8 cellular contexts compared by ENCODE assay signal in the genomic region with DNA sequence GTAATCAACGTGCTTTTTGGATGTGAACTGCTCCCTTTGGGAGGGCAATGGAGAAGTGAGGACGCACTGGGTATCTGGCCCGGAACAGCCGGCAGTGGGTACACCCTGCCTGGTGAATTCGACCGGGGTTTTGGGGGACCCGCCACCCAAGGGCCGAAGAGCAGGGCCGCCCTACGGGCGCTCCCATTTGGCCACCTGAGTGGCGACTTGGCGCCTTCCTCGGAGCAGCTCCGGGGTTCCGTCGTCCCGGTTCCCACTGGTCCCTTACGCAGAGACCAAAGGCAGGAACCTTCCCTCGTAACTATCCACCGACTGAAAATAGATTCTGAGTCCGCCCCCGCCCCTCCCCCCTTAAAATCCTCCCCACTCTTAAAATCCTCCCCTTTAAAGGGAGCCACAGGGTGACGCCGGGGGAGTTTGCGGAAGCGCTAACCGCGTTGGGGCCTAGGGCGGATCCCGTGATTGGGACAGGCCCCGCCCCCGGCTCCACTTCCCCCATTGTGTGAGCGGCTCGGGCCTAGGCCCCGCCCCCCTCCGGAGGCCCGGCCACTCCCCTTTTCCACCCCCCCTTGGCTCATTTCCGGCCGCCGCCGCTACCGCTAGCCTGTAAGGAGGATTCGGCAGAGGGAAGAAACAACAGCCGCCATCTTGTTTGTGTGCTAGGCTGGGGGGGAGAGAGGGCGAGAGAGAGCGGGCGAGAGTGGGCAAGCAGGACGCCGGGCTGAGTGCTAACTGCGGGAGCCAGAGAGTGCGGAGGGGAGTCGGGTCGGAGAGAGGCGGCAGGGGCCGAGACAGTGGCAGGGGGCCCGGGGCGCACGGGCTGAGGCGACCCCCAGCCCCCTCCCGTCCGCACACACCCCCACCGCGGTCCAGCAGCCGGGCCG. TPM values are rescaled to one million over a fixed set of nuclear protein-coding genes. Genes with fewer than 3 reads are reported as not detected.
DNase-seq lines count a peak whose midpoint lies in the region; ATAC-seq and TF ChIP-seq lines count a peak whose summit lies in the region.

No MANE protein-coding gene starts in this region.

- H3K27me3 ChIP-seq in CD4-positive, CD25-positive, alpha-beta regulatory T cell (ENCODE audit: control insufficient read depth, insufficient read depth, low read length) = no peaks in the 10 kb centered on the region
- H3K27me3 ChIP-seq in dorsolateral prefrontal cortex = no peaks in the 10 kb centered on the region
- no peaks in the 10 kb centered on the region for H3K27me3 ChIP-seq in right lobe of liver

- peak overlapping the region; percentile 93 to 100 (median 98) for H3K4me3 Mint-ChIP-seq in CD4-positive, CD25-positive, alpha-beta regulatory T cell
- peak overlapping the region; percentile 92 for H3K4me3 Mint-ChIP-seq in activated CD4-positive, alpha-beta memory T cell treated with anti-CD3 and anti-CD28 coated beads, Interleukin-2, amount 10 ng/mL, durations not matched to agents 7 days and 5 days

- H3K4me3 ChIP-seq in CD4-positive, CD25-positive, alpha-beta regulatory T cell (ENCODE audit: low read depth, low read length) = peak overlapping the region; percentile 87
- H3K4me3 ChIP-seq in dorsolateral prefrontal cortex = peak overlapping the region; percentile 63 to 99 (median 93)
- peak overlapping the region; percentile 73 to 93 (median 74) for H3K4me3 ChIP-seq in right lobe of liver

- CTCF ChIA-PET in activated CD4-positive, alpha-beta memory T cell treated with anti-CD3 and anti-CD28 coated beads, Interleukin-2, amount 10 ng/mL, durations not matched to agents 7 days and 5 days (lab: Charles Lee) = interaction anchor here (3.6 kb wide), 1 partner anchor 140 kb away, joined by 24 read pairs; a partner anchor contains a TSS

- peak; percentile 88 to 91 for ATAC-seq in CD4-positive, CD25-positive, alpha-beta regulatory T cell (ENCODE audit: low read depth in 2 of 2)
- ATAC-seq in GM19452 (IDR thresholded peaks at IDR 0.05; ENCODE audit: unreplicated experiment) (peak; percentile 68), right lobe of liver (peak; percentile 93 to 98 (median 94))

- peak; percentile 70 for TF ChIP-seq POLR2A in right lobe of liver (IDR thresholded peaks at IDR 0.05)

- peak overlapping the region; percentile 99 to 100 (median 100) for H3K27ac Mint-ChIP-seq in CD4-positive, CD25-positive, alpha-beta regulatory T cell
- peak overlapping the region; percentile 99 for H3K27ac Mint-ChIP-seq in activated CD4-positive, alpha-beta memory T cell treated with anti-CD3 and anti-CD28 coated beads, Interleukin-2, amount 10 ng/mL, durations not matched to agents 7 days and 5 days

- H3K4me1 Mint-ChIP-seq in CD4-positive, CD25-positive, alpha-beta regulatory T cell = peaks cover 11 to 33% (median 23%) of the 10 kb centered on the region in 4 donors
- peaks cover 29% of the 10 kb centered on the region for H3K4me1 Mint-ChIP-seq in activated CD4-positive, alpha-beta memory T cell treated with anti-CD3 and anti-CD28 coated beads, Interleukin-2, amount 10 ng/mL, durations not matched to agents 7 days and 5 days

- POLR2A ChIA-PET in activated CD4-positive, alpha-beta memory T cell treated with anti-CD3 and anti-CD28 coated beads, Interleukin-2, amount 10 ng/mL, durations not matched to agents 7 days and 5 days (lab: Charles Lee) = interaction anchor here (1.0 to 8.4 kb wide), 11 partner anchors 18 to 530 kb away, joined by 3 to 244 read pairs (median 3); a partner anchor contains a TSS

- 0% methylated on average over 20 of the region's 66 CpGs for WGBS in right lobe of liver (ENCODE audit: insufficient coverage, low coverage, low lambda C conversion rate, missing lambda C conversion rate)

- peak overlapping the region; percentile 99 for H3K27ac ChIP-seq in CD4-positive, CD25-positive, alpha-beta regulatory T cell (ENCODE audit: insufficient read depth, low read length, poor library complexity, severe bottlenecking)
- H3K27ac ChIP-seq in dorsolateral prefrontal cortex (peak overlapping the region; percentile 93 to 100 (median 100)), right lobe of liver (peak overlapping the region; percentile 97 to 99 (median 99))

- peaks cover 6% of the 10 kb centered on the region for H3K27me3 Mint-ChIP-seq in CD4-positive, CD25-positive, alpha-beta regulatory T cell
- H3K27me3 Mint-ChIP-seq in activated CD4-positive, alpha-beta memory T cell treated with anti-CD3 and anti-CD28 coated beads, Interleukin-2, amount 10 ng/mL, durations not matched to agents 7 days and 5 days = no peaks in the 10 kb centered on the region

- peaks cover 3% of the 10 kb centered on the region for H3K36me3 Mint-ChIP-seq in CD4-positive, CD25-positive, alpha-beta regulatory T cell
- H3K36me3 Mint-ChIP-seq in activated CD4-positive, alpha-beta memory T cell treated with anti-CD3 and anti-CD28 coated beads, Interleukin-2, amount 10 ng/mL, durations not matched to agents 7 days and 5 days (ENCODE audit: low read depth) = peaks cover 31% of the 10 kb centered on the region

- TF ChIP-seq CTCF in dorsolateral prefrontal cortex (IDR thresholded peaks at IDR 0.05 in 54 of 56, conservative IDR thresholded peaks at IDR 0.05 in 2 of 56; ENCODE audit: low read depth in 1 of 56, partially characterized antibody in 56 of 56) = peak in 18 of 56 donors; percentile 4 to 42 (median 22)
- peak in 1 of 4 donors; percentile 7 for TF ChIP-seq CTCF in right lobe of liver (IDR thresholded peaks at IDR 0.05)

- H3K4me1 ChIP-seq in CD4-positive, CD25-positive, alpha-beta regulatory T cell (ENCODE audit: control insufficient read depth, insufficient read depth, low read length, poor library complexity, severe bottlenecking) = peaks cover 37% of the 10 kb centered on the region
- peaks cover 0 to 26% (median 6%) of the 10 kb centered on the region in 4 donors for H3K4me1 ChIP-seq in right lobe of liver

- no peaks in the 10 kb centered on the region for H3K36me3 ChIP-seq in CD4-positive, CD25-positive, alpha-beta regulatory T cell (ENCODE audit: control insufficient read depth, insufficient read depth, low read length)
- H3K36me3 ChIP-seq in right lobe of liver = no peaks in the 10 kb centered on the region

- no peaks in the 10 kb centered on the region for H3K9me3 ChIP-seq in CD4-positive, CD25-positive, alpha-beta regulatory T cell (ENCODE audit: control insufficient read depth in 2 of 2, low read length in 2 of 2)
- H3K9me3 ChIP-seq in right lobe of liver = no peaks in the 10 kb centered on the region

- peaks cover 0 to 2% (median 0%) of the 10 kb centered on the region in 7 donors for H3K9me3 Mint-ChIP-seq in CD4-positive, CD25-positive, alpha-beta regulatory T cell
- H3K9me3 Mint-ChIP-seq in activated CD4-positive, alpha-beta memory T cell treated with anti-CD3 and anti-CD28 coated beads, Interleukin-2, amount 10 ng/mL, durations not matched to agents 7 days and 5 days = no peaks in the 10 kb centered on the region

- intact Hi-C loops in dorsolateral prefrontal cortex (cut with DNase I) = loop anchor here (1.0 to 10.0 kb wide), 7 partner anchors 69 to 423 kb away; a partner anchor contains a TSS
- intact Hi-C loops in right lobe of liver (cut with DNase I) = no loop called here

- peak; percentile 99 for DNase-seq in CD4-positive, CD25-positive, alpha-beta regulatory T cell
- DNase-seq in HK-2 (ENCODE audit: unreplicated experiment) (peak; percentile 97), NCI-H82 treated with DMSO at 0.1 percent for 48 hours (lab: John Stamatoyannopoulos, UW; ENCODE audit: unreplicated experiment) (peak; percentile 91), dorsolateral prefrontal cortex (peak; percentile 97 to 100 (median 99)), right lobe of liver (peak; percentile 100)
- DNase-seq in activated CD4-positive, alpha-beta memory T cell treated with anti-CD3 and anti-CD28 coated beads, Interleukin-2, amount 10 ng/mL, durations not matched to agents 7 days and 5 days = peak; percentile 100
- peak; percentile 99 for DNase-seq in stimulated activated CD4-positive, alpha-beta T cell treated with anti-CD3 and anti-CD28 coated beads, Interleukin-4, amount 100 ng/mL, for 24 hours

RNA-seq across cellular contexts. Expression of a gene that starts 1.0 kb away (rescaled TPM):
- total RNA-seq in CD4-positive, CD25-positive, alpha-beta regulatory T cell = 177 TPM
- polyA plus RNA-seq in CD4-positive, CD25-positive, alpha-beta regulatory T cell = 10 to 100 TPM in 2 of 4 donors, 1 to 10 TPM in 2; 8.1 to 14.8 (median 10.7) TPM
- total RNA-seq in activated CD4-positive, alpha-beta memory T cell treated with anti-CD3 and anti-CD28 coated beads, Interleukin-2, amount 10 ng/mL, durations not matched to agents 7 days and 5 days = 10 to 100 TPM; 63.3 to 68.4 TPM
- total RNA-seq in dorsolateral prefrontal cortex (100 to 1,000 TPM in 9 of 120 experiments, 10 to 100 TPM in 111; 54.8 to 135 (median 82.7) TPM), right lobe of liver (100 to 1,000 TPM in 1 of 6 experiments, 10 to 100 TPM in 5; 23.1 to 121 (median 31.3) TPM)

Comparison
In these comparisons a context has a peak if more than half of its experiments do, and no peak if none do; other contexts are left out.
1. Peak in every context shown above with its lines: DNase-seq, ATAC-seq, H3K4me3 ChIP-seq and H3K27ac ChIP-seq.
2. intact Hi-C loops: an anchor here in dorsolateral prefrontal cortex (1.0 to 10.0 kb wide); none called in right lobe of liver.